ENCODE assay signal across 16 cellular contexts in genomic region chr18:5414546-5414945, GRCh38.
DNase-seq lines count a peak whose midpoint lies in the region; ATAC-seq and TF ChIP-seq lines count a peak whose summit lies in the region.
"Had no signal": no experiment of that assay in that cellular context is flagged by ENCODE, and none has a peak within 500 bp of the region (broad histone marks: within the 10 kb centered on the region; RNA-seq: fewer than 3 reads in every experiment).

No MANE protein-coding gene starts in this region.

- no peaks in the 10 kb centered on the region for H3F3A ChIP-seq in GM23338 (replicated peaks; ENCODE audit: low read depth)

- H3K9me2 ChIP-seq in GM23338 (ENCODE audit: insufficient read depth), result no peaks in the 10 kb centered on the region

- DNase-seq in GM23338 (ENCODE audit: low spot score) (peak; percentile 63), amygdala (lab: John Stamatoyannopoulos, UW) (peak in 32 of 56 donors; percentile 7 to 64 (median 28)), iPS DF 19.7 (ENCODE audit: low read depth, low spot score) (peak; percentile 7), nucleus accumbens (lab: John Stamatoyannopoulos, UW) (peak in 41 of 56 donors; percentile 4 to 70 (median 38)), progenitor cell of endocrine pancreas (ENCODE audit: low spot score, unreplicated experiment) (no peak), cortex of kidney (lab: John Stamatoyannopoulos, UW) (no peak), HUDEP-2 (lab: John Stamatoyannopoulos, UW; ENCODE audit: unreplicated experiment in 76 of 76) (no peak), KBM-7 (no peak)
- DNase-seq: activated CD4-positive, alpha-beta T cell treated with anti-CD3 and anti-CD28 coated beads for 36 hours; activated naive CD4-positive, alpha-beta T cell treated with Interleukin-2 at 50 U/mL for 16 hours; EL; Kasumi-1; left lung; NCI-H1436; T-helper 9 cell had no signal

- H3K9me3 Mint-ChIP-seq in GM23338 (no peaks in the 10 kb centered on the region), progenitor cell of endocrine pancreas (ENCODE audit: low read depth) (no peaks in the 10 kb centered on the region)

- peak; percentile 98 for ATAC-seq in GM23338
- ATAC-seq: activated CD4-positive, alpha-beta T cell treated with anti-CD3 and anti-CD28 coated beads for 36 hours; left lung had no signal

- peaks cover 7% of the 10 kb centered on the region; the same call in 1 of the 2 replicates for H3K4me1 ChIP-seq in GM23338 (ENCODE audit: insufficient read depth)
- H3K4me1 ChIP-seq: SJSA1 had no signal

- no peak overlapping the region for H3K4me2 ChIP-seq in GM23338

- H3K4me1 Mint-ChIP-seq in GM23338, result peaks cover 32% of the 10 kb centered on the region
- H3K4me1 Mint-ChIP-seq in progenitor cell of endocrine pancreas (ENCODE audit: low read depth), result peaks cover 4% of the 10 kb centered on the region

- no peak overlapping the region for H3K4me3 Mint-ChIP-seq in GM23338
- H3K4me3 Mint-ChIP-seq in progenitor cell of endocrine pancreas (ENCODE audit: low read depth), result no peak overlapping the region
- H3K4me3 Mint-ChIP-seq: activated CD4-positive, alpha-beta T cell treated with anti-CD3 and anti-CD28 coated beads for 36 hours had no signal

- no peak overlapping the region for H2AFZ ChIP-seq in GM23338

- H4K20me1 ChIP-seq in GM23338 (replicated peaks; ENCODE audit: insufficient read depth), result no peaks in the 10 kb centered on the region

- H3K27ac ChIP-seq in GM23338 (ENCODE audit: low read depth), result no peak overlapping the region
- H3K27ac ChIP-seq: left lung, SJSA1 had no signal

- in situ Hi-C loops in KBM-7 (cut with MboI; ENCODE audit: low pct_unique_long_range_greater_than_20kb, low sequenced_read_pairs), result no loop called here

- H3K27me3 Mint-ChIP-seq in GM23338 (ENCODE audit: insufficient read depth, low read depth, poor library complexity) (no peaks in the 10 kb centered on the region), progenitor cell of endocrine pancreas (no peaks in the 10 kb centered on the region)

- no peaks in the 10 kb centered on the region for H3K36me3 Mint-ChIP-seq in GM23338 (ENCODE audit: low read depth)
- H3K36me3 Mint-ChIP-seq in progenitor cell of endocrine pancreas (ENCODE audit: insufficient read depth), result peaks cover 1% of the 10 kb centered on the region

- no peaks in the 10 kb centered on the region for H3K27me3 ChIP-seq in GM23338 (ENCODE audit: insufficient read depth)
- H3K27me3 ChIP-seq: left lung had no signal

- peak overlapping the region; percentile 65; the same call in 1 of the 2 replicates for H3K27ac Mint-ChIP-seq in GM23338
- H3K27ac Mint-ChIP-seq in progenitor cell of endocrine pancreas, result no peak overlapping the region
- H3K27ac Mint-ChIP-seq: activated CD4-positive, alpha-beta T cell treated with anti-CD3 and anti-CD28 coated beads for 36 hours had no signal

- H3K79me2 ChIP-seq in GM23338 (replicated peaks; ENCODE audit: insufficient read depth), result no peaks in the 10 kb centered on the region

- TF ChIP-seq CTCF in GM23338 (conservative IDR thresholded peaks at IDR 0.05; ENCODE audit: low read depth in 2 of 2) (no peak), progenitor cell of endocrine pancreas (IDR thresholded peaks at IDR 0.05; ENCODE audit: unreplicated experiment) (no peak)

- no peaks in the 10 kb centered on the region for H3K36me3 ChIP-seq in GM23338 (ENCODE audit: insufficient read depth)
- H3K36me3 ChIP-seq: left lung, SJSA1 had no signal

- no peak overlapping the region for H3K4me3 ChIP-seq in GM23338
- H3K4me3 ChIP-seq: left lung, SJSA1 had no signal

TF ChIP-seq in GM23338, 12 proteins besides CTCF, POLR2A, EP300 and RAD21:
- TF ChIP-seq, protein P1, sequence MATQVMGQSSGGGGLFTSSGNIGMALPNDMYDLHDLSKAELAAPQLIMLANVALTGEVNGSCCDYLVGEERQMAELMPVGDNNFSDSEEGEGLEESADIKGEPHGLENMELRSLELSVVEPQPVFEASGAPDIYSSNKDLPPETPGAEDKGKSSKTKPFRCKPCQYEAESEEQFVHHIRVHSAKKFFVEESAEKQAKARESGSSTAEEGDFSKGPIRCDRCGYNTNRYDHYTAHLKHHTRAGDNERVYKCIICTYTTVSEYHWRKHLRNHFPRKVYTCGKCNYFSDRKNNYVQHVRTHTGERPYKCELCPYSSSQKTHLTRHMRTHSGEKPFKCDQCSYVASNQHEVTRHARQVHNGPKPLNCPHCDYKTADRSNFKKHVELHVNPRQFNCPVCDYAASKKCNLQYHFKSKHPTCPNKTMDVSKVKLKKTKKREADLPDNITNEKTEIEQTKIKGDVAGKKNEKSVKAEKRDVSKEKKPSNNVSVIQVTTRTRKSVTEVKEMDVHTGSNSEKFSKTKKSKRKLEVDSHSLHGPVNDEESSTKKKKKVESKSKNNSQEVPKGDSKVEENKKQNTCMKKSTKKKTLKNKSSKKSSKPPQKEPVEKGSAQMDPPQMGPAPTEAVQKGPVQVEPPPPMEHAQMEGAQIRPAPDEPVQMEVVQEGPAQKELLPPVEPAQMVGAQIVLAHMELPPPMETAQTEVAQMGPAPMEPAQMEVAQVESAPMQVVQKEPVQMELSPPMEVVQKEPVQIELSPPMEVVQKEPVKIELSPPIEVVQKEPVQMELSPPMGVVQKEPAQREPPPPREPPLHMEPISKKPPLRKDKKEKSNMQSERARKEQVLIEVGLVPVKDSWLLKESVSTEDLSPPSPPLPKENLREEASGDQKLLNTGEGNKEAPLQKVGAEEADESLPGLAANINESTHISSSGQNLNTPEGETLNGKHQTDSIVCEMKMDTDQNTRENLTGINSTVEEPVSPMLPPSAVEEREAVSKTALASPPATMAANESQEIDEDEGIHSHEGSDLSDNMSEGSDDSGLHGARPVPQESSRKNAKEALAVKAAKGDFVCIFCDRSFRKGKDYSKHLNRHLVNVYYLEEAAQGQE (IDR thresholded peaks at IDR 0.05; ENCODE audit: unreplicated experiment), result no peak
- no peak for TF ChIP-seq ZNF331 (CRISPR knock-in tag; IDR thresholded peaks at IDR 0.05; ENCODE audit: low read depth)
- TF ChIP-seq CREB1 (CRISPR knock-in tag; IDR thresholded peaks at IDR 0.05; ENCODE audit: low read depth), result no peak
- TF ChIP-seq, protein P2, sequence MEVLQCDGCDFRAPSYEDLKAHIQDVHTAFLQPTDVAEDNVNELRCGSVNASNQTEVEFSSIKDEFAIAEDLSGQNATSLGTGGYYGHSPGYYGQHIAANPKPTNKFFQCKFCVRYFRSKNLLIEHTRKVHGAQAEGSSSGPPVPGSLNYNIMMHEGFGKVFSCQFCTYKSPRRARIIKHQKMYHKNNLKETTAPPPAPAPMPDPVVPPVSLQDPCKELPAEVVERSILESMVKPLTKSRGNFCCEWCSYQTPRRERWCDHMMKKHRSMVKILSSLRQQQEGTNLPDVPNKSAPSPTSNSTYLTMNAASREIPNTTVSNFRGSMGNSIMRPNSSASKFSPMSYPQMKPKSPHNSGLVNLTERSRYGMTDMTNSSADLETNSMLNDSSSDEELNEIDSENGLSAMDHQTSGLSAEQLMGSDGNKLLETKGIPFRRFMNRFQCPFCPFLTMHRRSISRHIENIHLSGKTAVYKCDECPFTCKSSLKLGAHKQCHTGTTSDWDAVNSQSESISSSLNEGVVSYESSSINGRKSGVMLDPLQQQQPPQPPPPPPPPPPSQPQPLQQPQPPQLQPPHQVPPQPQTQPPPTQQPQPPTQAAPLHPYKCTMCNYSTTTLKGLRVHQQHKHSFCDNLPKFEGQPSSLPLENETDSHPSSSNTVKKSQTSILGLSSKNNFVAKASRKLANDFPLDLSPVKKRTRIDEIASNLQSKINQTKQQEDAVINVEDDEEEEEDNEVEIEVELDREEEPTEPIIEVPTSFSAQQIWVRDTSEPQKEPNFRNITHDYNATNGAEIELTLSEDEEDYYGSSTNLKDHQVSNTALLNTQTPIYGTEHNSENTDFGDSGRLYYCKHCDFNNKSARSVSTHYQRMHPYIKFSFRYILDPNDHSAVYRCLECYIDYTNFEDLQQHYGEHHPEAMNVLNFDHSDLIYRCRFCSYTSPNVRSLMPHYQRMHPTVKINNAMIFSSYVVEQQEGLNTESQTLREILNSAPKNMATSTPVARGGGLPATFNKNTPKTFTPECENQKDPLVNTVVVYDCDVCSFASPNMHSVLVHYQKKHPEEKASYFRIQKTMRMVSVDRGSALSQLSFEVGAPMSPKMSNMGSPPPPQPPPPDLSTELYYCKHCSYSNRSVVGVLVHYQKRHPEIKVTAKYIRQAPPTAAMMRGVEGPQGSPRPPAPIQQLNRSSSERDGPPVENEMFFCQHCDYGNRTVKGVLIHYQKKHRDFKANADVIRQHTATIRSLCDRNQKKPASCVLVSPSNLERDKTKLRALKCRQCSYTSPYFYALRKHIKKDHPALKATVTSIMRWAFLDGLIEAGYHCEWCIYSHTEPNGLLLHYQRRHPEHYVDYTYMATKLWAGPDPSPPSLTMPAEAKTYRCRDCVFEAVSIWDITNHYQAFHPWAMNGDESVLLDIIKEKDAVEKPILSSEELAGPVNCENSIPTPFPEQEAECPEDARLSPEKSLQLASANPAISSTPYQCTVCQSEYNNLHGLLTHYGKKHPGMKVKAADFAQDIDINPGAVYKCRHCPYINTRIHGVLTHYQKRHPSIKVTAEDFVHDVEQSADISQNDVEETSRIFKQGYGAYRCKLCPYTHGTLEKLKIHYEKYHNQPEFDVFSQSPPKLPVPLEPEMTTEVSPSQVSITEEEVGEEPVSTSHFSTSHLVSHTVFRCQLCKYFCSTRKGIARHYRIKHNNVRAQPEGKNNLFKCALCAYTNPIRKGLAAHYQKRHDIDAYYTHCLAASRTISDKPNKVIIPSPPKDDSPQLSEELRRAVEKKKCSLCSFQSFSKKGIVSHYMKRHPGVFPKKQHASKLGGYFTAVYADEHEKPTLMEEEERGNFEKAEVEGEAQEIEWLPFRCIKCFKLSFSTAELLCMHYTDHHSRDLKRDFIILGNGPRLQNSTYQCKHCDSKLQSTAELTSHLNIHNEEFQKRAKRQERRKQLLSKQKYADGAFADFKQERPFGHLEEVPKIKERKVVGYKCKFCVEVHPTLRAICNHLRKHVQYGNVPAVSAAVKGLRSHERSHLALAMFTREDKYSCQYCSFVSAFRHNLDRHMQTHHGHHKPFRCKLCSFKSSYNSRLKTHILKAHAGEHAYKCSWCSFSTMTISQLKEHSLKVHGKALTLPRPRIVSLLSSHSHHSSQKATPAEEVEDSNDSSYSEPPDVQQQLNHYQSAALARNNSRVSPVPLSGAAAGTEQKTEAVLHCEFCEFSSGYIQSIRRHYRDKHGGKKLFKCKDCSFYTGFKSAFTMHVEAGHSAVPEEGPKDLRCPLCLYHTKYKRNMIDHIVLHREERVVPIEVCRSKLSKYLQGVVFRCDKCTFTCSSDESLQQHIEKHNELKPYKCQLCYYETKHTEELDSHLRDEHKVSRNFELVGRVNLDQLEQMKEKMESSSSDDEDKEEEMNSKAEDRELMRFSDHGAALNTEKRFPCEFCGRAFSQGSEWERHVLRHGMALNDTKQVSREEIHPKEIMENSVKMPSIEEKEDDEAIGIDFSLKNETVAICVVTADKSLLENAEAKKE (CRISPR knock-in tag; IDR thresholded peaks at IDR 0.05), result no peak
- no peak for TF ChIP-seq STAT1 (IDR thresholded peaks at IDR 0.05; ENCODE audit: unreplicated experiment)

Comparison
In these comparisons a context has a peak if more than half of its experiments do, and no peak if none do; other contexts are left out.
1. DNase-seq: peak in GM23338 (single experiment), amygdala (32 of 56), iPS DF 19.7 (single experiment) and nucleus accumbens (41 of 56); none in progenitor cell of endocrine pancreas (single experiment), cortex of kidney (single experiment), HUDEP-2 (0 of 76) and KBM-7 (single experiment).